In the genomic region with DNA sequence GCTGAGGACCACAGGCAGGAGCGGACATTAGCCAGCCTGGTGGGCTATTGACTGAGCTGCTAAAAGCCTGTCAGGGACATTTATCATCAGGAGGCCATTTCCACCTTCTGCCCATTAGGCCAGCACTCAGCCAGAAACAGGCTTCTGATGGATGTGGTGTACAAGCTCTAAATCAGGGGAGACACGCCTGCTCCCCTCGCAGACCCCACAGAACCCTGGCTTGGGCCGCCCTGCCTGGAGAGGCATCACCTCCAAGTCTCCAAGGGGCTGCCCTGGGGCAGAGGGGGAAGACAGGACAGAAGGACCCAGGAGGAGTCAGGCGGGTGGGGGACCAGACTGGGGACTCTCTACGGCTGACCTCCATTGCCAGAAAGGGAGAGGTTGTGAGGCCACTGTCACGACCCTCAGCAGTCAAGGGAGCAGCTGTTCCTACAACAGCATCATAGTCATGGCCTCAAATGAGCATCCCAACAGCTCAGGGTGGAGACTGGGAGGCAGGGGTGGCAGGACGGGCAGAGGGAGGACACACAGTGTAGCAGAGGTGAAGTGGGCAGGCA, we compare ENCODE assay signal across 22 cellular contexts. TPM values are rescaled to one million over a fixed set of nuclear protein-coding genes. Genes with fewer than 3 reads are reported as not detected.
DNase-seq lines count a peak whose midpoint lies in the region; ATAC-seq and TF ChIP-seq lines count a peak whose summit lies in the region.
"Had no signal": no experiment of that assay in that cellular context is flagged by ENCODE, and none has a peak within 500 bp of the region (broad histone marks: within the 10 kb centered on the region; RNA-seq: fewer than 3 reads in every experiment).

No MANE protein-coding gene starts in this region.

- TF ChIP-seq POLR2A in IMR-90 (IDR thresholded peaks at IDR 0.05; ENCODE audit: low read depth, low read length) (no peak), spleen (IDR thresholded peaks at IDR 0.05) (no peak)

- no CpG with 5 or more reads among the region's 8 CpGs for WGBS in IMR-90 (ENCODE audit: extremely low coverage in 2 of 2, insufficient read length in 1 of 2), 2 experiments
- 84 to 95% (median 94%) methylated on average over 5 to 8 of the region's 8 CpGs for WGBS in spleen, 5 donors

- no peak overlapping the region for H3K4me2 ChIP-seq in IMR-90 (ENCODE audit: low read depth, low read length)

- CTCF ChIA-PET in IMR-90 (lab: Yijun Ruan, JAX), result no interaction called here

- no peaks in the 10 kb centered on the region for H3K79me1 ChIP-seq in IMR-90 (ENCODE audit: low read depth in 1 of 2, low read length in 2 of 2)

- no peaks in the 10 kb centered on the region for H3K36me3 ChIP-seq in IMR-90 (ENCODE audit: control insufficient read depth, insufficient read depth, low read length)
- peaks cover 0 to 21% (median 0%) of the 10 kb centered on the region in 6 donors for H3K36me3 ChIP-seq in spleen

- H3K23ac ChIP-seq in IMR-90 (ENCODE audit: low read depth, low read length), result no peak overlapping the region

- POLR2A ChIA-PET in IMR-90 (lab: Charles Lee; ENCODE audit: unreplicated experiment), result no interaction called here

- no peaks in the 10 kb centered on the region for H3K36me3 Mint-ChIP-seq in activated T-helper 17 cell treated with anti-CD3 and anti-CD28 coated beads, Interleukin-2, amount 50 U/mL, for 72 hours (ENCODE audit: low read depth)
- H3K36me3 Mint-ChIP-seq: memory B cell had no signal

- H3K9me1 ChIP-seq in IMR-90 (ENCODE audit: insufficient read depth, low read length), result no peaks in the 10 kb centered on the region; the same call in 1 of the 2 replicates

- H4K8ac ChIP-seq in IMR-90 (ENCODE audit: low read depth in 2 of 2, low read length in 2 of 2), result no peak overlapping the region

- in situ Hi-C loops in IMR-90 (cut with MboI; ENCODE audit: low sequenced_read_pairs), result no loop called here

- H2BK20ac ChIP-seq in IMR-90 (ENCODE audit: low read depth, low read length), result no peak overlapping the region

- H3K27me3 Mint-ChIP-seq in activated T-helper 17 cell treated with anti-CD3 and anti-CD28 coated beads, Interleukin-2, amount 50 U/mL, for 72 hours, result no peaks in the 10 kb centered on the region
- H3K27me3 Mint-ChIP-seq: activated naive CD4-positive, alpha-beta T cell treated with anti-CD3 and anti-CD28 coated beads, Interleukin-2, amount 50 U/mL, for 24 hours; memory B cell had no signal

- H4K91ac ChIP-seq in IMR-90 (ENCODE audit: insufficient read depth, low read depth, low read length), result no peak overlapping the region

- intact Hi-C loops in IMR-90 (cut with micrococcal nuclease), result no loop called here
- intact Hi-C loops in left colon (cut with DNase I, micrococcal nuclease), result no loop called here
- intact Hi-C loops in spleen (cut with DNase I; ENCODE audit: low total_unique reads), result no loop called here

- H3K4me3 Mint-ChIP-seq in activated T-helper 17 cell treated with anti-CD3 and anti-CD28 coated beads, Interleukin-2, amount 50 U/mL, for 72 hours, result no peak overlapping the region
- H3K4me3 Mint-ChIP-seq: activated naive CD4-positive, alpha-beta T cell treated with anti-CD3 and anti-CD28 coated beads, Interleukin-2, amount 50 U/mL, for 24 hours; memory B cell; nephron had no signal

- no peak overlapping the region for H2BK5ac ChIP-seq in IMR-90 (ENCODE audit: low read depth, low read length, poor library complexity, severe bottlenecking)

- TF ChIP-seq CTCF in IMR-90 (conservative IDR thresholded peaks at IDR 0.05; ENCODE audit: low read depth, low read length), result no peak
- TF ChIP-seq CTCF in spleen (IDR thresholded peaks at IDR 0.05 in 8 of 11, conservative IDR thresholded peaks at IDR 0.05 in 3 of 11), result no peak

- H3K4me3 ChIP-seq in IMR-90 (ENCODE audit: insufficient read depth, low read depth, low read length), result no peak overlapping the region
- H3K4me3 ChIP-seq in spleen, result no peak overlapping the region
- H3K4me3 ChIP-seq: GM23248, psoas muscle had no signal

- H2AFZ ChIP-seq in IMR-90 (replicated peaks; ENCODE audit: low read length, poor library complexity), result peak overlapping the region; percentile 67
- H2AFZ ChIP-seq: GM23248 had no signal

- no peak overlapping the region for H3K18ac ChIP-seq in IMR-90 (ENCODE audit: low read depth, low read length)

- no peak for TF ChIP-seq RAD21 in IMR-90 (IDR thresholded peaks at IDR 0.05; ENCODE audit: low read length)

- no peaks in the 10 kb centered on the region for H4K20me1 ChIP-seq in IMR-90 (ENCODE audit: insufficient read depth, low read length)

- no TSS peak for BruUV-seq in IMR-90 (replicated peaks; lab: Mats Ljungman, UMichigan)

- H3K14ac ChIP-seq in IMR-90 (replicated peaks; ENCODE audit: low read depth, low read length), result no peak overlapping the region; the same call in 1 of the 2 replicates

- DNase-seq in IMR-90 (no peak), left colon (peak; percentile 31 to 41), retina (peak; percentile 91), ureter (ENCODE audit: low spot score) (no peak), spleen (no peak)
- DNase-seq in stimulated activated CD4-positive, alpha-beta T cell treated with anti-CD3 and anti-CD28 coated beads, Interleukin-2, amount 100 ng/mL, for 48 hours, result no peak
- DNase-seq: activated CD4-positive, alpha-beta T cell treated with anti-CD3 and anti-CD28 coated beads, Interleukin-2, amount 50 U/mL, for 48 hours; COR-L47; GM23248; Karpas-422; NCI-H1105 treated with DMSO at 0.1 percent for 48 hours; NCI-H2081 treated with DMSO at 0.1 percent for 48 hours; NCI-H524; psoas muscle; SHP77; stimulated activated CD8-positive, alpha-beta memory T cell treated with anti-CD3 and anti-CD28 coated beads, Interleukin-4, amount 100 ng/mL, for 48 hours; T-helper 1 cell had no signal

- H2BK120ac ChIP-seq in IMR-90 (ENCODE audit: low read depth, low read length), result no peak overlapping the region

- ATAC-seq in IMR-90 (ENCODE audit: low read depth) (no peak), left colon (no peak), HG03432 (IDR thresholded peaks at IDR 0.05; ENCODE audit: unreplicated experiment) (no peak)
- ATAC-seq in activated T-helper 17 cell treated with anti-CD3 and anti-CD28 coated beads, Interleukin-2, amount 50 U/mL, for 72 hours (replicated peaks), result no peak

- peak overlapping the region; percentile 25 for H3K27ac Mint-ChIP-seq in activated T-helper 17 cell treated with anti-CD3 and anti-CD28 coated beads, Interleukin-2, amount 50 U/mL, for 72 hours
- H3K27ac Mint-ChIP-seq: activated naive CD4-positive, alpha-beta T cell treated with anti-CD3 and anti-CD28 coated beads, Interleukin-2, amount 50 U/mL, for 24 hours; memory B cell; nephron had no signal

- H3K27ac ChIP-seq in IMR-90 (ENCODE audit: insufficient read depth, low read length), result no peak overlapping the region
- peak overlapping the region in 3 of 8 donors; percentile 19 to 57 (median 51) for H3K27ac ChIP-seq in spleen
- H3K27ac ChIP-seq: GM23248, psoas muscle had no signal

- H4K5ac ChIP-seq in IMR-90 (ENCODE audit: low read depth, low read length), result no peak overlapping the region

- H3K4me1 ChIP-seq in IMR-90 (ENCODE audit: control insufficient read depth, insufficient read depth, low read length) (peaks cover 6% of the 10 kb centered on the region; the same call in 1 of the 2 replicates), spleen (peaks cover 0 to 32% (median 14%) of the 10 kb centered on the region in 6 donors)
- H3K4me1 ChIP-seq: psoas muscle had no signal

- no peak overlapping the region for H3K9ac ChIP-seq in IMR-90 (ENCODE audit: low read depth, low read length)
- H3K9ac ChIP-seq: GM23248 had no signal

- no peaks in the 10 kb centered on the region for H3K9me3 ChIP-seq in IMR-90 (ENCODE audit: control insufficient read depth, insufficient read depth, low read length)
- H3K9me3 ChIP-seq in spleen, result no peaks in the 10 kb centered on the region
- H3K9me3 ChIP-seq: psoas muscle had no signal

- H3K9me3 Mint-ChIP-seq in activated T-helper 17 cell treated with anti-CD3 and anti-CD28 coated beads, Interleukin-2, amount 50 U/mL, for 72 hours, result no peaks in the 10 kb centered on the region
- H3K9me3 Mint-ChIP-seq: activated naive CD4-positive, alpha-beta T cell treated with anti-CD3 and anti-CD28 coated beads, Interleukin-2, amount 50 U/mL, for 24 hours; memory B cell; nephron had no signal

- H3K4ac ChIP-seq in IMR-90 (ENCODE audit: low read depth, low read length), result no peak overlapping the region

- no peak overlapping the region for H2AK5ac ChIP-seq in IMR-90 (ENCODE audit: low read depth, low read length)

- dilution Hi-C loops in IMR-90 (cut with HindIII; ENCODE audit: low sequenced_read_pairs, unreplicated experiment), result no loop called here

- H2BK15ac ChIP-seq in IMR-90 (ENCODE audit: low read depth, low read length), result no peak overlapping the region

- H3K27me3 ChIP-seq in IMR-90 (ENCODE audit: control insufficient read depth, insufficient read depth, low read length) (peaks cover 3% of the 10 kb centered on the region; the same call in 1 of the 2 replicates), spleen (replicated peaks in 1 of 7) (no peaks in the 10 kb centered on the region)

- no peaks in the 10 kb centered on the region for H3K4me1 Mint-ChIP-seq in activated T-helper 17 cell treated with anti-CD3 and anti-CD28 coated beads, Interleukin-2, amount 50 U/mL, for 72 hours
- H3K4me1 Mint-ChIP-seq: activated naive CD4-positive, alpha-beta T cell treated with anti-CD3 and anti-CD28 coated beads, Interleukin-2, amount 50 U/mL, for 24 hours; nephron had no signal

- no peak overlapping the region for H2AK9ac ChIP-seq in IMR-90 (replicated peaks; ENCODE audit: low read depth, low read length, poor library complexity)

- no peak overlapping the region for H3K56ac ChIP-seq in IMR-90 (ENCODE audit: extremely low read depth, insufficient read depth, low read length)

TF ChIP-seq in IMR-90, 13 proteins besides CTCF, POLR2A, EP300 and RAD21 (continues in another document):
- TF ChIP-seq CEBPB (IDR thresholded peaks at IDR 0.05; ENCODE audit: low read depth, low read length), result no peak

RNA-seq across cellular contexts. Expression of a gene that starts 24.0 kb away (rescaled TPM):
- total RNA-seq in IMR-90 (2012; rRNA removed), result 3.0 and 3.1 TPM in 2 replicates
- polyA plus RNA-seq in IMR-90 (2012; rRNA removed), result 8.5 and 8.8 TPM in 2 replicates
- polyA plus RNA-seq in IMR-90 (2012; cell fraction: cytosol; rRNA removed), result 4.9 and 10.8 TPM in 2 replicates
- 9.1 and 11.8 TPM in 2 replicates for polyA plus RNA-seq in IMR-90 (2012; cell fraction: nucleus; rRNA removed; ENCODE audit: low replicate concordance)
- total RNA-seq in activated T-helper 17 cell treated with anti-CD3 and anti-CD28 coated beads, Interleukin-2, amount 50 U/mL, for 72 hours, result 10 to 100 TPM; 43.4 to 57.8 TPM
- 10 to 100 TPM; 46.3 to 55.6 TPM for total RNA-seq in left colon
- 66.9 TPM for total RNA-seq in ureter
- 10 to 100 TPM; 51.5 to 92.9 (median 68.4) TPM for total RNA-seq in spleen
- 10 to 100 TPM; 11.9 to 23.3 (median 13.9) TPM for polyA plus RNA-seq in spleen

RNA-seq across cellular contexts. Expression of a gene that starts 49.4 kb away (rescaled TPM):
- 1.9 and 2.2 TPM in 2 replicates for total RNA-seq in IMR-90 (2012; rRNA removed)
- polyA plus RNA-seq in IMR-90 (2012; rRNA removed), result 1.9 and 2.2 TPM in 2 replicates
- 1.4 and 1.5 TPM in 2 replicates for polyA plus RNA-seq in IMR-90 (2012; cell fraction: cytosol; rRNA removed)
- polyA plus RNA-seq in IMR-90 (2012; cell fraction: nucleus; rRNA removed; ENCODE audit: low replicate concordance), result 1.2 and 1.6 TPM in 2 replicates
- 10 to 100 TPM in 1 of 2 donors, 1 to 10 TPM in 1; 9.9 to 18.2 TPM for total RNA-seq in activated T-helper 17 cell treated with anti-CD3 and anti-CD28 coated beads, Interleukin-2, amount 50 U/mL, for 72 hours
- 10 to 100 TPM; 56.5 to 70.4 TPM for total RNA-seq in left colon
- 38.8 TPM for total RNA-seq in ureter
- total RNA-seq in spleen, result 10 to 100 TPM in 1 of 7 donors, 1 to 10 TPM in 6; 5.1 to 11.0 (median 6.8) TPM
- 1 to 10 TPM; 1.3 to 2.2 (median 1.7) TPM for polyA plus RNA-seq in spleen

Comparison
In these comparisons a context has a peak if more than half of its experiments do, and no peak if none do; other contexts are left out.
1. DNase-seq: peak in left colon (2 of 2) and retina (single experiment); none in IMR-90 (single experiment), ureter (single experiment), spleen (single experiment) and stimulated activated CD4-positive, alpha-beta T cell treated with anti-CD3 and anti-CD28 coated beads, Interleukin-2, amount 100 ng/mL, for 48 hours (0 of 2).
2. RNA of a gene that starts 24.0 kb away (total RNA-seq): 51.5 to 92.9 TPM in spleen, 66.9 TPM in ureter (single experiment), 43.4 to 57.8 TPM in activated T-helper 17 cell treated with anti-CD3 and anti-CD28 coated beads, Interleukin-2, amount 50 U/mL, for 72 hours and 46.3 to 55.6 TPM in left colon; 3.0 to 3.1 TPM in IMR-90; every median in the first group is over 10 times any median in the second.